In genomic region chr7:147584771-147585193, GRCh38 we compare ENCODE assay signal across 16 cellular contexts.
DNase-seq lines count a peak whose midpoint lies in the region; ATAC-seq, FAIRE-seq and TF ChIP-seq lines count a peak whose summit lies in the region.
"Had no signal": no experiment of that assay in that cellular context is flagged by ENCODE, and none has a peak within 500 bp of the region (broad histone marks: within the 10 kb centered on the region; RNA-seq: fewer than 3 reads in every experiment).

No MANE protein-coding gene starts in this region.

- no peaks in the 10 kb centered on the region for H3K27me3 Mint-ChIP-seq in glutamatergic neuron (ENCODE audit: unreplicated experiment)
- H3K27me3 Mint-ChIP-seq: B cell; CD4-positive, alpha-beta memory T cell had no signal

- H3K9ac ChIP-seq in HUES6 (ENCODE audit: low read length) (no peak overlapping the region), smooth muscle cell (ENCODE audit: low read depth) (no peak overlapping the region)

- H3K4me3 Mint-ChIP-seq in glutamatergic neuron (ENCODE audit: unreplicated experiment), result no peak overlapping the region
- H3K4me3 Mint-ChIP-seq: B cell; CD4-positive, alpha-beta memory T cell had no signal

- H2AFZ ChIP-seq in smooth muscle cell (ENCODE audit: low read depth), result peak overlapping the region; percentile 84
- H2AFZ ChIP-seq: PC-9 had no signal

- peak; percentile 99 for DNase-seq in SK-N-DZ (ENCODE audit: low spot score)
- peak; percentile 17 for DNase-seq in glutamatergic neuron
- DNase-seq in smooth muscle cell (lab: John Stamatoyannopoulos, UW; ENCODE audit: unreplicated experiment), result no peak
- no peak for DNase-seq in pancreas
- DNase-seq in AG08396 (ENCODE audit: low spot score), result no peak
- DNase-seq: ACHN; CD4-positive, alpha-beta memory T cell; DND-41; MV-4-11; NCI-H1436 treated with DMSO at 0.1 percent for 48 hours; NCI-H2107; PC-9 had no signal

- no peaks in the 10 kb centered on the region for H3K36me3 ChIP-seq in HUES6 (ENCODE audit: control insufficient read depth, insufficient read depth, low read length)
- no peaks in the 10 kb centered on the region for H3K36me3 ChIP-seq in smooth muscle cell (ENCODE audit: low read depth)
- no peaks in the 10 kb centered on the region for H3K36me3 ChIP-seq in pancreas
- H3K36me3 ChIP-seq: HAP-1 had no signal

- H3K9me3 ChIP-seq in HUES6 (ENCODE audit: control insufficient read depth, insufficient read depth, low read depth, low read length) (no peaks in the 10 kb centered on the region), smooth muscle cell (replicated peaks; ENCODE audit: low read depth) (no peaks in the 10 kb centered on the region), pancreas (no peaks in the 10 kb centered on the region)
- H3K9me3 ChIP-seq: HAP-1 had no signal

- no peak for ATAC-seq in pancreas
- no peak for ATAC-seq in GM21528 (IDR thresholded peaks at IDR 0.05; ENCODE audit: low FRiP score, unreplicated experiment)

- H3K4me1 ChIP-seq in HUES6 (ENCODE audit: control insufficient read depth, insufficient read depth, low read length), result peaks cover 23% of the 10 kb centered on the region
- peaks cover 10% of the 10 kb centered on the region for H3K4me1 ChIP-seq in smooth muscle cell (ENCODE audit: low read depth)
- no peaks in the 10 kb centered on the region for H3K4me1 ChIP-seq in pancreas
- H3K4me1 ChIP-seq: HAP-1 had no signal

- peak overlapping the region; percentile 3 for H3K27ac Mint-ChIP-seq in glutamatergic neuron (ENCODE audit: unreplicated experiment)
- H3K27ac Mint-ChIP-seq: B cell; CD4-positive, alpha-beta memory T cell had no signal

- H3K4me3 ChIP-seq in HUES6 (ENCODE audit: low read depth, low read length) (no peak overlapping the region), smooth muscle cell (no peak overlapping the region), pancreas (no peak overlapping the region)
- H3K4me3 ChIP-seq: HAP-1, PC-9 had no signal

- no peak overlapping the region for H3K4me2 ChIP-seq in smooth muscle cell
- H3K4me2 ChIP-seq: PC-9 had no signal

- H3F3A ChIP-seq in smooth muscle cell (ENCODE audit: low read depth), result no peaks in the 10 kb centered on the region

- H3K36me3 Mint-ChIP-seq in glutamatergic neuron (ENCODE audit: unreplicated experiment), result no peaks in the 10 kb centered on the region
- H3K36me3 Mint-ChIP-seq: CD4-positive, alpha-beta memory T cell had no signal

- intact Hi-C loops in pancreas (cut with DNase I), result no loop called here

- no peaks in the 10 kb centered on the region for H3K27me3 ChIP-seq in HUES6 (ENCODE audit: control insufficient read depth, insufficient read depth, low read length)
- no peaks in the 10 kb centered on the region for H3K27me3 ChIP-seq in smooth muscle cell (ENCODE audit: low read depth)
- H3K27me3 ChIP-seq in pancreas, result no peaks in the 10 kb centered on the region

- H3K27ac ChIP-seq in HUES6 (ENCODE audit: low read depth, low read length) (peak overlapping the region; percentile 7; the same call in 1 of the 2 replicates), smooth muscle cell (ENCODE audit: low read depth) (no peak overlapping the region), pancreas (no peak overlapping the region)
- H3K27ac ChIP-seq: PC-9 had no signal

- no peak for TF ChIP-seq CTCF in glutamatergic neuron (IDR thresholded peaks at IDR 0.05; ENCODE audit: partially characterized antibody, unreplicated experiment)
- TF ChIP-seq CTCF in smooth muscle cell (IDR thresholded peaks at IDR 0.05; ENCODE audit: borderline replicate concordance, insufficient read depth, poor library complexity, severe bottlenecking), result no peak
- TF ChIP-seq CTCF in pancreas (IDR thresholded peaks at IDR 0.05), result no peak

- no peaks in the 10 kb centered on the region for H3K79me2 ChIP-seq in smooth muscle cell (ENCODE audit: low read depth)

- H3K4me1 Mint-ChIP-seq in glutamatergic neuron (ENCODE audit: low read depth, unreplicated experiment), result no peaks in the 10 kb centered on the region
- H3K4me1 Mint-ChIP-seq: B cell; CD4-positive, alpha-beta memory T cell had no signal

- 41% methylated on average over 5 of the region's 5 CpGs for WGBS in smooth muscle cell (ENCODE audit: low lambda C conversion rate)
- WGBS in pancreas, 2 donors, result 63 to 71% methylated on average over 5 of the region's 5 CpGs

- H4K20me1 ChIP-seq in smooth muscle cell (ENCODE audit: low read depth), result no peaks in the 10 kb centered on the region

- FAIRE-seq in pancreas (lab: Jason Lieb, UNC), result no peak

- H3K9me3 Mint-ChIP-seq in glutamatergic neuron (ENCODE audit: unreplicated experiment), result no peaks in the 10 kb centered on the region

Comparison
In these comparisons a context has a peak if more than half of its experiments do, and no peak if none do; other contexts are left out.
1. DNase-seq: peak in SK-N-DZ (single experiment) and glutamatergic neuron (single experiment); none in smooth muscle cell (single experiment), pancreas (0 of 6) and AG08396 (single experiment).